9 cellular contexts compared by ENCODE assay signal in the genomic region with DNA sequence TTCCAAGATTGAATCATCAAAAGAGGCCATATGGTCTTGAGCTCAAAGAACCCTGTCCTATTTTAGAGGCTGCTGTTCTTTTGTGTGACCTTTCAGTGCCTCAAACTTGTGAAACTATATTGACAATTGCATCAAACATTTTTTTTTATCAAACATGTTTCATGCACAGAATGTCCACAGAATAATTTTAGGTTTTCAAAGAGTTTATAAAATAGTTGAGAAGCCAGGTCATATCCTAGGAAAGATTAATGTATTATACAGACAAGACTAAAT.
DNase-seq lines count a peak whose midpoint lies in the region; ATAC-seq and TF ChIP-seq lines count a peak whose summit lies in the region.
"Had no signal": no experiment of that assay in that cellular context is flagged by ENCODE, and none has a peak within 500 bp of the region (broad histone marks: within the 10 kb centered on the region; RNA-seq: fewer than 3 reads in every experiment).

No MANE protein-coding gene starts in this region.

- H3K4me3 Mint-ChIP-seq in T-helper 1 cell treated with Interleukin-12 subunit alpha and Interleukin-12 subunit beta and Interleukin-4 antibody, amounts not matched to agents 30 μg/mL and 1 μg/mL, for 36 hours, result no peak overlapping the region
- H3K4me3 Mint-ChIP-seq in progenitor cell of endocrine pancreas (ENCODE audit: low read depth), result no peak overlapping the region

- peaks cover 51% of the 10 kb centered on the region for H3K36me3 Mint-ChIP-seq in T-helper 1 cell treated with Interleukin-12 subunit alpha and Interleukin-12 subunit beta and Interleukin-4 antibody, amounts not matched to agents 30 μg/mL and 1 μg/mL, for 36 hours (ENCODE audit: low read depth)
- H3K36me3 Mint-ChIP-seq in progenitor cell of endocrine pancreas (ENCODE audit: insufficient read depth), result no peaks in the 10 kb centered on the region

- H3K27me3 Mint-ChIP-seq in T-helper 1 cell treated with Interleukin-12 subunit alpha and Interleukin-12 subunit beta and Interleukin-4 antibody, amounts not matched to agents 30 μg/mL and 1 μg/mL, for 36 hours (ENCODE audit: low read depth), result no peaks in the 10 kb centered on the region
- no peaks in the 10 kb centered on the region for H3K27me3 Mint-ChIP-seq in progenitor cell of endocrine pancreas

- ATAC-seq in GM21390 (IDR thresholded peaks at IDR 0.05; ENCODE audit: unreplicated experiment) (peak; percentile 15), HG03342 (IDR thresholded peaks at IDR 0.05; ENCODE audit: unreplicated experiment) (no peak)

- 0 out of 2 replicates have a peak overlapping the region, but pooled peaks have one; percentile 56 for H3K27ac ChIP-seq in HUES6 (ENCODE audit: low read depth, low read length)
- peak overlapping the region; percentile 6 for H3K27ac ChIP-seq in iPS-20b (ENCODE audit: low read length)

- H3K27ac Mint-ChIP-seq in T-helper 1 cell treated with Interleukin-12 subunit alpha and Interleukin-12 subunit beta and Interleukin-4 antibody, amounts not matched to agents 30 μg/mL and 1 μg/mL, for 36 hours, result peak overlapping the region; percentile 64
- H3K27ac Mint-ChIP-seq in progenitor cell of endocrine pancreas, result no peak overlapping the region

- H3K27me3 ChIP-seq in HUES6 (ENCODE audit: control insufficient read depth, insufficient read depth, low read length) (no peaks in the 10 kb centered on the region), iPS-20b (ENCODE audit: insufficient read depth, low read length) (no peaks in the 10 kb centered on the region)

- H3K9ac ChIP-seq in HUES6 (ENCODE audit: low read length), result no peak overlapping the region
- peak overlapping the region; percentile 4; the same call in 1 of the 2 replicates for H3K9ac ChIP-seq in iPS-20b (ENCODE audit: low read depth, low read length)

- peaks cover under 1% of the 10 kb centered on the region; the same call in 1 of the 2 replicates for H3K36me3 ChIP-seq in HUES6 (ENCODE audit: control insufficient read depth, insufficient read depth, low read length)
- H3K36me3 ChIP-seq in iPS-20b (ENCODE audit: insufficient read depth, low read depth, low read length), result no peaks in the 10 kb centered on the region

- H3K4me1 ChIP-seq in HUES6 (ENCODE audit: control insufficient read depth, insufficient read depth, low read length), result peaks cover 68% of the 10 kb centered on the region
- peaks cover 59% of the 10 kb centered on the region for H3K4me1 ChIP-seq in iPS-20b (ENCODE audit: insufficient read depth, low read length)

- H3K9me3 ChIP-seq in HUES6 (ENCODE audit: control insufficient read depth, insufficient read depth, low read depth, low read length) (no peaks in the 10 kb centered on the region), iPS-20b (ENCODE audit: insufficient read depth, low read depth, low read length) (no peaks in the 10 kb centered on the region)

- H3K9me3 Mint-ChIP-seq in T-helper 1 cell treated with Interleukin-12 subunit alpha and Interleukin-12 subunit beta and Interleukin-4 antibody, amounts not matched to agents 30 μg/mL and 1 μg/mL, for 36 hours, result no peaks in the 10 kb centered on the region
- H3K9me3 Mint-ChIP-seq in progenitor cell of endocrine pancreas (ENCODE audit: low read depth), result no peaks in the 10 kb centered on the region

- H3K4me3 ChIP-seq in HUES6 (ENCODE audit: low read depth, low read length) (no peak overlapping the region), iPS-20b (ENCODE audit: low read length) (no peak overlapping the region)

- DNase-seq in T-helper 1 cell (no peak), RPMI8226 (no peak), progenitor cell of endocrine pancreas (ENCODE audit: low spot score, unreplicated experiment) (no peak)
- DNase-seq: kidney had no signal

- no peak for TF ChIP-seq CTCF in progenitor cell of endocrine pancreas (IDR thresholded peaks at IDR 0.05; ENCODE audit: unreplicated experiment)

- peaks cover 58% of the 10 kb centered on the region for H3K4me1 Mint-ChIP-seq in T-helper 1 cell treated with Interleukin-12 subunit alpha and Interleukin-12 subunit beta and Interleukin-4 antibody, amounts not matched to agents 30 μg/mL and 1 μg/mL, for 36 hours (ENCODE audit: low read depth)
- peaks cover 14% of the 10 kb centered on the region for H3K4me1 Mint-ChIP-seq in progenitor cell of endocrine pancreas (ENCODE audit: low read depth)
